ENCODE assay signal across 8 cellular contexts in genomic region chr12:123250471-123251383, GRCh38. TPM values are rescaled to one million over a fixed set of nuclear protein-coding genes. Genes with fewer than 3 reads are reported as not detected.
A peak's percentile ranks its signal among the peaks of the same experiment; 100 is the strongest.
DNase-seq lines count a peak whose midpoint lies in the region; ATAC-seq and TF ChIP-seq lines count a peak whose summit lies in the region.

No MANE protein-coding gene starts in this region.

- peak overlapping the region in 1 of 3 experiments; percentile 44 for H3K4me3 Mint-ChIP-seq in nephron

- H3K27ac Mint-ChIP-seq in nephron: peak overlapping the region; percentile 70 to 91 (median 77)

- TF ChIP-seq POLR2A in body of pancreas (IDR thresholded peaks at IDR 0.05) (no peak), esophagus muscularis mucosa (IDR thresholded peaks at IDR 0.05; ENCODE audit: low read depth) (no peak)

- H3K9me3 Mint-ChIP-seq in nephron: peaks cover 26% of the 10 kb centered on the region

- H3K9me3 ChIP-seq in body of pancreas (no peaks in the 10 kb centered on the region), esophagus muscularis mucosa (no peaks in the 10 kb centered on the region)

- peaks cover 5 to 12% of the 10 kb centered on the region in 2 donors for H3K36me3 ChIP-seq in body of pancreas (replicated peaks in 1 of 2; ENCODE audit: insufficient read depth in 1 of 2, low read depth in 2 of 2)
- H3K36me3 ChIP-seq in esophagus muscularis mucosa: peaks cover 0 to 38% (median 27%) of the 10 kb centered on the region in 4 donors

- H3K27ac ChIP-seq in body of pancreas: peak overlapping the region; percentile 47 to 81 (median 64)
- no peak overlapping the region for H3K27ac ChIP-seq in esophagus muscularis mucosa (replicated peaks in 1 of 4)

- H3K4me3 ChIP-seq in body of pancreas: no peak overlapping the region
- H3K4me3 ChIP-seq in esophagus muscularis mucosa: no peak overlapping the region

- TF ChIP-seq CTCF in body of pancreas (IDR thresholded peaks at IDR 0.05) (no peak), nephron (IDR thresholded peaks at IDR 0.05; ENCODE audit: unreplicated experiment in 3 of 3) (no peak), esophagus muscularis mucosa (IDR thresholded peaks at IDR 0.05) (no peak)

- H3K36me3 Mint-ChIP-seq in nephron (ENCODE audit: low read depth): peaks cover 70% of the 10 kb centered on the region

- 49 to 51% methylated on average over 8 to 13 of the region's 13 CpGs for WGBS in body of pancreas, 2 donors
- 85% methylated on average over 13 of the region's 13 CpGs for WGBS in esophagus muscularis mucosa

- intact Hi-C loops in body of pancreas (cut with DNase I) (no loop called here), esophagus muscularis mucosa (cut with DNase I) (no loop called here)

- TF ChIP-seq EP300 in esophagus muscularis mucosa (IDR thresholded peaks at IDR 0.05): no peak

- H3K4me1 Mint-ChIP-seq in nephron: peaks cover 26% of the 10 kb centered on the region

- DNase-seq in DMS153 (lab: John Stamatoyannopoulos, UW): peak; percentile 80
- DNase-seq in NCI-H187 treated with DMSO at 0.1 percent for 48 hours (lab: John Stamatoyannopoulos, UW): peak; percentile 53
- peak; percentile 71 to 87 (median 82) for DNase-seq in body of pancreas
- no peak for DNase-seq in esophagus muscularis mucosa (ENCODE audit: extremely low spot score)
- no peak for DNase-seq in RPMI8226
- no peak for DNase-seq in inferior parietal cortex (ENCODE audit: extremely low spot score)
- no peak for DNase-seq in putamen (ENCODE audit: low spot score)

- H3K27me3 ChIP-seq in body of pancreas (no peaks in the 10 kb centered on the region), esophagus muscularis mucosa (no peaks in the 10 kb centered on the region)

- peak; percentile 76 for ATAC-seq in body of pancreas

- peaks cover 1% of the 10 kb centered on the region for H3K27me3 Mint-ChIP-seq in nephron (ENCODE audit: low read depth)

- H3K4me1 ChIP-seq in body of pancreas (peaks cover 19% of the 10 kb centered on the region), esophagus muscularis mucosa (peaks cover 25 to 44% (median 31%) of the 10 kb centered on the region in 4 donors)

RNA-seq across cellular contexts. Expression of gene MTRFR, which starts 17.5 kb away (rescaled TPM):
- total RNA-seq in body of pancreas: 1 to 10 TPM; 4.9 to 8.2 TPM
- total RNA-seq in esophagus muscularis mucosa: 10 to 100 TPM in 1 of 4 donors, 1 to 10 TPM in 3; 7.9 to 13.7 (median 9.2) TPM

RNA-seq across cellular contexts. Expression of gene MPHOSPH9, which starts 17.8 kb away (rescaled TPM):
- 10 to 100 TPM; 13.5 to 42.5 TPM for total RNA-seq in body of pancreas
- 10 to 100 TPM; 14.2 to 25.3 (median 15.1) TPM for total RNA-seq in esophagus muscularis mucosa

RNA-seq across cellular contexts. Expression of gene CDK2AP1, which starts 20.9 kb away (rescaled TPM):
- 10 to 100 TPM; 24.4 to 26.7 TPM for total RNA-seq in body of pancreas
- total RNA-seq in esophagus muscularis mucosa: 100 to 1,000 TPM in 3 of 4 donors, 10 to 100 TPM in 1; 96.1 to 173 (median 128) TPM

Comparison
In these comparisons a context has a peak if more than half of its experiments do, and no peak if none do; other contexts are left out.
1. DNase-seq: peak in DMS153 (single experiment), NCI-H187 treated with DMSO at 0.1 percent for 48 hours (single experiment) and body of pancreas (4 of 4); none in esophagus muscularis mucosa (single experiment), RPMI8226 (single experiment), inferior parietal cortex (single experiment) and putamen (single experiment).
2. H3K27ac ChIP-seq: peak in body of pancreas (4 of 4); none in esophagus muscularis mucosa (0 of 4).